8 cellular contexts compared by ENCODE assay signal in the genomic region with DNA sequence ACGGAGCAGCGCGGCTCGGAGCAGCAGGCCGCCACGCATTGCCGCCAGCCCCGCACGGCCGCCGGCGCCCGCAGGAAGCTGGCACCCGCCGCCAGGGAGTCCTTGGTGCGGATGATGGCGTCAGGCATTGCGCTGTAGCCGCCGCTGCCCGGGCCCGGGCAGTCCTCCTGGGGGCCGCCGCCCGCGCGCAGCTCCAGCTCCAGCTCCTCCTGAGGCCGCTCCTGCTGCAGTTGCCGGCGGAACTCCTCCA. TPM values are rescaled to one million over a fixed set of nuclear protein-coding genes. Genes with fewer than 3 reads are reported as not detected.
DNase-seq lines count a peak whose midpoint lies in the region; ATAC-seq and TF ChIP-seq lines count a peak whose summit lies in the region.

No MANE protein-coding gene starts in this region.

- ATAC-seq in HG03571 (IDR thresholded peaks at IDR 0.05; ENCODE audit: unreplicated experiment) = no peak

- H3K4me1 ChIP-seq in MM.1S (ENCODE audit: low read length) (no peaks in the 10 kb centered on the region), endocrine pancreas (ENCODE audit: control insufficient read depth, insufficient read depth, low read length) (peaks cover 8% of the 10 kb centered on the region), ovary (ENCODE audit: insufficient read depth) (peaks cover 6% of the 10 kb centered on the region)

- H3K36me3 ChIP-seq in MM.1S (replicated peaks; ENCODE audit: insufficient read depth, low read length) (no peaks in the 10 kb centered on the region), endocrine pancreas (ENCODE audit: control insufficient read depth, insufficient read depth, low read length) (no peaks in the 10 kb centered on the region), ovary (no peaks in the 10 kb centered on the region)

- 0 to 1% (median 0%) methylated on average over 2 to 30 of the region's 30 CpGs for WGBS in ovary, 3 donors

- no peaks in the 10 kb centered on the region for H3K79me2 ChIP-seq in MM.1S (ENCODE audit: low read length)

- TF ChIP-seq EP300 in ovary (IDR thresholded peaks at IDR 0.05) = no peak

- no peak for TF ChIP-seq CTCF in MM.1S (IDR thresholded peaks at IDR 0.05; ENCODE audit: low read length)
- no peak for TF ChIP-seq CTCF in ovary (IDR thresholded peaks at IDR 0.05)

- H3K9ac ChIP-seq in MM.1S (ENCODE audit: low read length) (no peak overlapping the region), endocrine pancreas (ENCODE audit: control insufficient read depth, insufficient read depth, low read length) (peak overlapping the region; percentile 54)

- H3K27me3 ChIP-seq in MM.1S (replicated peaks; ENCODE audit: insufficient read depth, low read length) (no peaks in the 10 kb centered on the region), endocrine pancreas (ENCODE audit: control insufficient read depth, insufficient read depth, low read length) (no peaks in the 10 kb centered on the region), ovary (no peaks in the 10 kb centered on the region)

- peak overlapping the region; percentile 59; the same call in 1 of the 2 replicates for H3K4me2 ChIP-seq in MM.1S (ENCODE audit: low read depth, low read length)

- H3K9me3 ChIP-seq in MM.1S (replicated peaks; ENCODE audit: insufficient read depth, low read length) (no peaks in the 10 kb centered on the region), endocrine pancreas (ENCODE audit: control insufficient read depth, low read length) (no peaks in the 10 kb centered on the region), ovary (no peaks in the 10 kb centered on the region)

- no peaks in the 10 kb centered on the region for H3K9me2 ChIP-seq in MM.1S (replicated peaks; ENCODE audit: insufficient read depth, low read length)

- H3K27ac ChIP-seq in MM.1S (ENCODE audit: low read length) (no peak overlapping the region), ovary (peak overlapping the region; percentile 82)

- intact Hi-C loops in ovary (cut with DNase I) = loop anchor here in 1 of 4 donors (10.0 kb wide), 1 partner anchor 61 kb away; a partner anchor contains a TSS

- no peak for TF ChIP-seq POLR2A in ovary (IDR thresholded peaks at IDR 0.05)

- peak; percentile 21 for DNase-seq in stimulated activated CD4-positive, alpha-beta T cell treated with anti-CD3 and anti-CD28 coated beads, Interleukin-12 subunit alpha, Interleukin-12 subunit beta, amount 100 ng/mL, for 4 hours
- DNase-seq in stimulated activated CD4-positive, alpha-beta T cell treated with anti-CD3 and anti-CD28 coated beads, Interleukin-15, amount 100 ng/mL, for 24 hours = no peak
- DNase-seq in MM.1S (no peak), ovary (no peak), NCI-H146 treated with DMSO at 0.1 percent for 48 hours (lab: John Stamatoyannopoulos, UW; ENCODE audit: unreplicated experiment) (no peak), NCI-H1092 treated with DMSO at 0.1 percent for 48 hours (lab: John Stamatoyannopoulos, UW) (no peak)

- H3K4me3 ChIP-seq in MM.1S (ENCODE audit: low read length) = peak overlapping the region; percentile 54
- H3K4me3 ChIP-seq in endocrine pancreas (ENCODE audit: control insufficient read depth, insufficient read depth, low read length) = no peak overlapping the region
- peak overlapping the region; percentile 56 for H3K4me3 ChIP-seq in ovary

- no peaks in the 10 kb centered on the region for H3F3A ChIP-seq in MM.1S (ENCODE audit: insufficient read depth, low read length)

- no peak overlapping the region for H2AFZ ChIP-seq in MM.1S (ENCODE audit: low read length)

- no peaks in the 10 kb centered on the region for H4K20me1 ChIP-seq in MM.1S (ENCODE audit: insufficient read depth, low read length)

RNA-seq across cellular contexts. Expression of a gene that starts 0.6 kb away (rescaled TPM):
- 10 to 100 TPM; 26.2 to 48.2 (median 37.5) TPM for total RNA-seq in ovary
- polyA plus RNA-seq in ovary = 10 to 100 TPM; 21.8 to 45.2 TPM

RNA-seq across cellular contexts. Expression of a gene that starts 34.4 kb away (rescaled TPM):
- under 1 TPM in 4 of 7 donors, not detected in 3; 0.18 to 0.69 (median 0.29) TPM for total RNA-seq in ovary
- under 1 TPM; 0.11 to 0.23 TPM for polyA plus RNA-seq in ovary

RNA-seq across cellular contexts. Expression of a gene that starts 59.4 kb away (rescaled TPM):
- 1 to 10 TPM in 1 of 7 donors, under 1 TPM in 5, not detected in 1; 0.42 to 1.1 (median 0.64) TPM for total RNA-seq in ovary
- polyA plus RNA-seq in ovary = 1 to 10 TPM in 1 of 2 donors, under 1 TPM in 1; 0.86 to 1.5 TPM
